ENCODE assay signal across 27 cellular contexts in genomic region chr10:15146366-15146765, GRCh38. TPM values are rescaled to one million over a fixed set of nuclear protein-coding genes. Genes with fewer than 3 reads are reported as not detected.
DNase-seq lines count a peak whose midpoint lies in the region; ATAC-seq and TF ChIP-seq lines count a peak whose summit lies in the region.
"Had no signal": no experiment of that assay in that cellular context is flagged by ENCODE, and none has a peak within 500 bp of the region (broad histone marks: within the 10 kb centered on the region; RNA-seq: fewer than 3 reads in every experiment).

No MANE protein-coding gene starts in this region.

- H2BK120ac ChIP-seq in H9 (ENCODE audit: low read depth, low read length, poor library complexity, severe bottlenecking): no peak overlapping the region

- in situ Hi-C loops in SK-MEL-5 (cut with HindIII; ENCODE audit: low pct_unique_long_range_greater_than_20kb, low sequenced_read_pairs): no loop called here

- no CpG with 5 or more reads among the region's 7 CpGs for WGBS in H9 (ENCODE audit: extremely low coverage, insufficient read length, low lambda C conversion rate)

- H3K4me3 ChIP-seq in right atrium auricular region (no peak overlapping the region), A673 (ENCODE audit: low read depth, low read length, poor library complexity, severe bottlenecking) (no peak overlapping the region)
- H3K4me3 ChIP-seq: esophagus muscularis mucosa, gastrocnemius medialis, lower lobe of right lung, upper lobe of right lung had no signal

- DNase-seq in NCI-H82 (lab: John Stamatoyannopoulos, UW) (peak; percentile 6), NCI-H82 treated with DMSO at 0.1 percent for 48 hours (lab: John Stamatoyannopoulos, UW; ENCODE audit: unreplicated experiment) (no peak), H9 (peak; percentile 64), SK-MEL-5 (ENCODE audit: low read depth, low spot score) (peak; percentile 14), naive B cell (no peak), right atrium auricular region (ENCODE audit: low spot score) (no peak), A673 (ENCODE audit: low spot score) (no peak)
- DNase-seq in activated CD4-positive, alpha-beta T cell treated with anti-CD3 and anti-CD28 coated beads for 1 hour: no peak
- DNase-seq: activated CD4-positive, CD25-positive, alpha-beta regulatory T cell; activated CD8-positive, alpha-beta T cell treated with anti-CD3 and anti-CD28 coated beads for 36 hours; activated naive CD4-positive, alpha-beta T cell treated with anti-CD3 and anti-CD28 coated beads, Interleukin-2, amount 50 U/mL, for 16 hours; activated T-cell treated with anti-CD3 and anti-CD28 coated beads, Interleukin-2, amount 50 U/mL, for 48 hours; DND-41; effector CD4-positive, alpha-beta T cell; gastrocnemius medialis; kidney; lower lobe of right lung; NCI-H1694 treated with DMSO at 0.1 percent for 48 hours; occipital lobe; retina; SK-N-SH; stimulated activated CD4-positive, alpha-beta T cell treated with anti-CD3 and anti-CD28 coated beads, Interleukin-12 subunit alpha, Interleukin-12 subunit beta, amount 100 ng/mL, for 4 hours; T-helper 9 cell; upper lobe of right lung had no signal

- H3K27me3 Mint-ChIP-seq in H9 (ENCODE audit: low read depth): no peaks in the 10 kb centered on the region
- H3K27me3 Mint-ChIP-seq in naive B cell: no peaks in the 10 kb centered on the region
- H3K27me3 Mint-ChIP-seq: activated CD8-positive, alpha-beta T cell treated with anti-CD3 and anti-CD28 coated beads for 36 hours had no signal

- POLR2A ChIA-PET in A673 (lab: Charles Lee; ENCODE audit: low non-redundant PET): no interaction called here

- no peak overlapping the region for H4K8ac ChIP-seq in H9 (replicated peaks; ENCODE audit: insufficient read length, low read depth, low read length)

- H3K36me3 ChIP-seq in right atrium auricular region: no peaks in the 10 kb centered on the region
- no peaks in the 10 kb centered on the region for H3K36me3 ChIP-seq in A673 (ENCODE audit: insufficient read depth, low read length, poor library complexity, severe bottlenecking)
- H3K36me3 ChIP-seq: gastrocnemius medialis, lower lobe of right lung, upper lobe of right lung had no signal

- no peaks in the 10 kb centered on the region for H3K79me1 ChIP-seq in H9 (ENCODE audit: insufficient read depth, low read depth, low read length, poor library complexity, severe bottlenecking)

- no peak overlapping the region for H3K27ac ChIP-seq in H9 (ENCODE audit: insufficient read length, low read depth, low read length)
- no peak overlapping the region for H3K27ac ChIP-seq in right atrium auricular region
- H3K27ac ChIP-seq in A673 (ENCODE audit: low read depth, low read length, poor library complexity, severe bottlenecking): no peak overlapping the region
- H3K27ac ChIP-seq: esophagus muscularis mucosa, gastrocnemius medialis, HL-60, lower lobe of right lung, upper lobe of right lung had no signal

- H4K91ac ChIP-seq in H9 (ENCODE audit: insufficient read length, low read depth, low read length): no peak overlapping the region

- H3K4ac ChIP-seq in H9 (ENCODE audit: low read depth, low read length): no peak overlapping the region

- no peak overlapping the region for H2BK5ac ChIP-seq in H9 (ENCODE audit: insufficient read length, low read length)

- H3K79me2 ChIP-seq in H9 (ENCODE audit: insufficient read depth, low read length): peaks cover 3% of the 10 kb centered on the region; the same call in 1 of the 2 replicates

- intact Hi-C loops in A673 (cut with micrococcal nuclease; ENCODE audit: unreplicated experiment): no loop called here

- H3K4me2 ChIP-seq in H9 (ENCODE audit: insufficient read depth, insufficient read length, low read length): no peak overlapping the region
- H3K4me2 ChIP-seq: SK-N-SH had no signal

- H3K9ac ChIP-seq in H9 (ENCODE audit: extremely low read depth, insufficient read length, low read length): no peak overlapping the region
- H3K9ac ChIP-seq: SK-N-SH had no signal

- H2AK5ac ChIP-seq in H9 (ENCODE audit: insufficient read length, low read length): no peak overlapping the region

- H3K4me1 Mint-ChIP-seq in H9 (peaks cover 0 to 5% of the 10 kb centered on the region in 2 experiments; a peak in 3 of 4 replicates), naive B cell (peaks cover 5 to 23% (median 10%) of the 10 kb centered on the region in 3 donors)
- H3K4me1 Mint-ChIP-seq: CD14-positive monocyte had no signal

- TF ChIP-seq CTCF in H9 (conservative IDR thresholded peaks at IDR 0.05) (peak; percentile 34; the same call in 2 of the 3 replicates), right atrium auricular region (IDR thresholded peaks at IDR 0.05) (no peak), A673 (conservative IDR thresholded peaks at IDR 0.05; ENCODE audit: low read depth, low read length) (no peak)

- H3K36me3 Mint-ChIP-seq in H9 (ENCODE audit: insufficient read depth in 1 of 3, low read depth in 3 of 3): no peaks in the 10 kb centered on the region; a peak in 1 of 7 replicates
- H3K36me3 Mint-ChIP-seq in naive B cell: no peaks in the 10 kb centered on the region
- H3K36me3 Mint-ChIP-seq: CD14-positive monocyte had no signal

- no peak overlapping the region for H3K27ac Mint-ChIP-seq in H9
- H3K27ac Mint-ChIP-seq in naive B cell: peak overlapping the region in 4 of 6 donors; percentile 67 to 78 (median 70)
- H3K27ac Mint-ChIP-seq: activated CD8-positive, alpha-beta T cell treated with anti-CD3 and anti-CD28 coated beads for 36 hours; CD14-positive monocyte had no signal

- no peaks in the 10 kb centered on the region for H3K4me1 ChIP-seq in H9 (ENCODE audit: insufficient read depth, low read length)
- peaks cover 0 to 5% of the 10 kb centered on the region in 2 donors for H3K4me1 ChIP-seq in right atrium auricular region
- H3K4me1 ChIP-seq in A673 (ENCODE audit: insufficient read depth, low read length, poor library complexity, severe bottlenecking): peaks cover 4% of the 10 kb centered on the region
- H3K4me1 ChIP-seq: lower lobe of right lung, upper lobe of right lung had no signal

- no TSS peak for BruUV-seq in A673 (replicated peaks; lab: Mats Ljungman, UMichigan)

- no peaks in the 10 kb centered on the region for H4K20me1 ChIP-seq in H9 (ENCODE audit: control insufficient read depth, insufficient read depth, insufficient read length)

- no peak overlapping the region for H3K14ac ChIP-seq in H9 (ENCODE audit: insufficient read depth, low read length)

- H3K23me2 ChIP-seq in H9 (ENCODE audit: insufficient read length, low read depth, low read length, poor library complexity, severe bottlenecking): no peaks in the 10 kb centered on the region

- no peak overlapping the region for H3K23ac ChIP-seq in H9 (ENCODE audit: insufficient read length, low read depth, low read length)

- H3K4me3 Mint-ChIP-seq in H9 (no peak overlapping the region; a peak in 1 of 5 replicates), naive B cell (no peak overlapping the region)
- H3K4me3 Mint-ChIP-seq: activated CD8-positive, alpha-beta T cell treated with anti-CD3 and anti-CD28 coated beads for 36 hours; CD14-positive monocyte had no signal

- H3K27me3 ChIP-seq in H9 (ENCODE audit: insufficient read depth, low read length) (no peaks in the 10 kb centered on the region), right atrium auricular region (no peaks in the 10 kb centered on the region), A673 (replicated peaks; ENCODE audit: insufficient read depth, low read depth, low read length, poor library complexity) (no peaks in the 10 kb centered on the region)
- H3K27me3 ChIP-seq: esophagus muscularis mucosa, gastrocnemius medialis, upper lobe of right lung had no signal

- no peak overlapping the region for H2BK20ac ChIP-seq in H9 (ENCODE audit: low read depth, low read length, poor library complexity, severe bottlenecking)

- H3K9me3 Mint-ChIP-seq in H9: no peaks in the 10 kb centered on the region; a peak in 1 of 5 replicates
- peaks cover 0 to 2% (median 0%) of the 10 kb centered on the region in 7 donors for H3K9me3 Mint-ChIP-seq in naive B cell
- H3K9me3 Mint-ChIP-seq: activated CD8-positive, alpha-beta T cell treated with anti-CD3 and anti-CD28 coated beads for 36 hours had no signal

- CTCF ChIA-PET in A673 (lab: Charles Lee): no interaction called here

- H3T11ph ChIP-seq in H9 (ENCODE audit: low read length): no peak overlapping the region

- H2AFZ ChIP-seq in H9 (ENCODE audit: low read length): no peak overlapping the region

- no peak overlapping the region for H4K5ac ChIP-seq in H9 (ENCODE audit: insufficient read length, low read depth, low read length)

- no peak overlapping the region for H2BK12ac ChIP-seq in H9 (ENCODE audit: insufficient read length, low read depth, low read length)

- no peak overlapping the region for H3K18ac ChIP-seq in H9 (ENCODE audit: insufficient read length, low read depth, low read length)

- no peak overlapping the region for H2BK15ac ChIP-seq in H9 (ENCODE audit: low read depth, low read length)

- ATAC-seq in naive B cell (ENCODE audit: low read depth in 2 of 2): no peak
- ATAC-seq: activated CD8-positive, alpha-beta T cell treated with anti-CD3 and anti-CD28 coated beads for 36 hours; gastrocnemius medialis; lower lobe of right lung; upper lobe of right lung had no signal

- no peak overlapping the region for H3K56ac ChIP-seq in H9 (ENCODE audit: insufficient read length, low read depth, low read length)

- H3K9me3 ChIP-seq in H9 (ENCODE audit: control insufficient read depth, low read depth, low read length) (no peaks in the 10 kb centered on the region), right atrium auricular region (no peaks in the 10 kb centered on the region), A673 (ENCODE audit: low read depth, low read length, poor library complexity, severe bottlenecking) (no peaks in the 10 kb centered on the region)
- H3K9me3 ChIP-seq: esophagus muscularis mucosa, gastrocnemius medialis, lower lobe of right lung, SK-N-SH, upper lobe of right lung had no signal

RNA-seq across cellular contexts. Expression of gene NMT2, which starts 22.1 kb away (rescaled TPM):
- total RNA-seq in H9 (2021): 11.8 and 12.2 TPM in 2 replicates
- 3.3 and 4.5 TPM in 2 replicates for total RNA-seq in SK-MEL-5 (2014; rRNA removed; shearing (Covaris generic))
- 4.4 and 9.6 TPM in 2 replicates for polyA plus RNA-seq in SK-MEL-5 (2015; cell fraction: cytosol; rRNA removed)
- polyA plus RNA-seq in SK-MEL-5 (2015; cell fraction: nucleus; rRNA removed): 2.3 and 7.1 TPM in 2 replicates
- 1 to 10 TPM; 3.7 to 7.3 (median 5.4) TPM for polyA plus RNA-seq in naive B cell (ENCODE audit: low read depth in 6 of 6)
- total RNA-seq in right atrium auricular region: 10 to 100 TPM in 1 of 2 donors, 1 to 10 TPM in 1; 9.7 to 10.5 TPM
- total RNA-seq in A673 (2021): 15.7 and 16.3 TPM in 2 replicates

RNA-seq across cellular contexts. Expression of gene RPP38, which starts 49.2 kb away (rescaled TPM):
- total RNA-seq in H9 (2021): 25.9 and 26.6 TPM in 2 replicates
- total RNA-seq in SK-MEL-5 (2014; rRNA removed; shearing (Covaris generic)): 14.6 and 15.1 TPM in 2 replicates
- 16.8 and 21.2 TPM in 2 replicates for polyA plus RNA-seq in SK-MEL-5 (2015; cell fraction: cytosol; rRNA removed)
- 10.8 and 12.2 TPM in 2 replicates for polyA plus RNA-seq in SK-MEL-5 (2015; cell fraction: nucleus; rRNA removed)
- polyA plus RNA-seq in naive B cell (ENCODE audit: low read depth in 6 of 6): 10 to 100 TPM; 21.0 to 37.8 (median 30.4) TPM
- 10 to 100 TPM; 11.5 to 12.3 TPM for total RNA-seq in right atrium auricular region
- 20.9 and 23.8 TPM in 2 replicates for total RNA-seq in A673 (2021)

RNA-seq across cellular contexts. Expression of gene ACBD7, which starts 57.8 kb away (rescaled TPM):
- total RNA-seq in H9 (2021) (22.0 and 25.0 TPM in 2 replicates), right atrium auricular region (not detected), A673 (2021) (2.0 and 2.6 TPM in 2 replicates)
- 0.21 and 0.69 TPM in 2 replicates for total RNA-seq in SK-MEL-5 (2014; rRNA removed; shearing (Covaris generic))
- 0.65 and 1.1 TPM in 2 replicates for polyA plus RNA-seq in SK-MEL-5 (2015; cell fraction: cytosol; rRNA removed)
- 0.43 TPM in 1 of 2 replicates, not detected in the other for polyA plus RNA-seq in SK-MEL-5 (2015; cell fraction: nucleus; rRNA removed)
- not detected for polyA plus RNA-seq in naive B cell (ENCODE audit: low read depth in 6 of 6)
- total RNA-seq: gastrocnemius medialis, lower lobe of right lung, upper lobe of right lung had no signal
- polyA plus RNA-seq: CD14-positive monocyte had no signal

Comparison
In these comparisons a context has a peak if more than half of its experiments do, and no peak if none do; other contexts are left out.
1. DNase-seq: peak in NCI-H82 (single experiment), H9 (single experiment) and SK-MEL-5 (single experiment); none in NCI-H82 treated with DMSO at 0.1 percent for 48 hours (single experiment), naive B cell (single experiment), activated CD4-positive, alpha-beta T cell treated with anti-CD3 and anti-CD28 coated beads for 1 hour (single experiment), right atrium auricular region (single experiment) and A673 (single experiment).
2. H3K27ac Mint-ChIP-seq: peak in naive B cell (4 of 6); none in H9 (0 of 3).